In genomic region chr4:83921124-83921523, GRCh38 we compare ENCODE assay signal across 8 cellular contexts.
"Had no signal": no experiment of that assay in that cellular context is flagged by ENCODE, and none has a peak within 500 bp of the region (broad histone marks: within the 10 kb centered on the region; RNA-seq: fewer than 3 reads in every experiment).

No MANE protein-coding gene starts in this region.

- ATAC-seq: GM12878 had no signal

- H3K4me3 ChIP-seq: GM12878 had no signal

- DNase-seq: GDM1, GF-D8 had no signal

- FAIRE-seq: G401.6, GM12878, GM12891, GM12892, GM18507, GM19239 had no signal
